ENCODE assay signal across 1 cellular context in genomic region chr1:28759257-28759656, GRCh38.
TF ChIP-seq lines count a peak whose summit lies in the region.

No MANE protein-coding gene starts in this region.

TF ChIP-seq in GM12878, 131 proteins besides CTCF, POLR2A, EP300 and RAD21:
- TF ChIP-seq GABPA (IDR thresholded peaks at IDR 0.05; ENCODE audit: low read depth) (no peak), BCL3 (IDR thresholded peaks at IDR 0.05; ENCODE audit: borderline replicate concordance, insufficient read depth, low read depth, low read length, poor library complexity, severe bottlenecking) (no peak), MXI1 (IDR thresholded peaks at IDR 0.05; ENCODE audit: low read depth, low read length) (no peak), SIX5 (IDR thresholded peaks at IDR 0.05; ENCODE audit: low read depth, low read length, severe bottlenecking) (no peak), SPI1 (IDR thresholded peaks at IDR 0.05; ENCODE audit: borderline replicate concordance, insufficient read depth, low read depth, low read length) (no peak), SKIL (IDR thresholded peaks at IDR 0.05; ENCODE audit: low read depth, poor library complexity, severe bottlenecking) (no peak), NR2F1 (conservative IDR thresholded peaks at IDR 0.05) (no peak)
- TF ChIP-seq, protein P1, sequence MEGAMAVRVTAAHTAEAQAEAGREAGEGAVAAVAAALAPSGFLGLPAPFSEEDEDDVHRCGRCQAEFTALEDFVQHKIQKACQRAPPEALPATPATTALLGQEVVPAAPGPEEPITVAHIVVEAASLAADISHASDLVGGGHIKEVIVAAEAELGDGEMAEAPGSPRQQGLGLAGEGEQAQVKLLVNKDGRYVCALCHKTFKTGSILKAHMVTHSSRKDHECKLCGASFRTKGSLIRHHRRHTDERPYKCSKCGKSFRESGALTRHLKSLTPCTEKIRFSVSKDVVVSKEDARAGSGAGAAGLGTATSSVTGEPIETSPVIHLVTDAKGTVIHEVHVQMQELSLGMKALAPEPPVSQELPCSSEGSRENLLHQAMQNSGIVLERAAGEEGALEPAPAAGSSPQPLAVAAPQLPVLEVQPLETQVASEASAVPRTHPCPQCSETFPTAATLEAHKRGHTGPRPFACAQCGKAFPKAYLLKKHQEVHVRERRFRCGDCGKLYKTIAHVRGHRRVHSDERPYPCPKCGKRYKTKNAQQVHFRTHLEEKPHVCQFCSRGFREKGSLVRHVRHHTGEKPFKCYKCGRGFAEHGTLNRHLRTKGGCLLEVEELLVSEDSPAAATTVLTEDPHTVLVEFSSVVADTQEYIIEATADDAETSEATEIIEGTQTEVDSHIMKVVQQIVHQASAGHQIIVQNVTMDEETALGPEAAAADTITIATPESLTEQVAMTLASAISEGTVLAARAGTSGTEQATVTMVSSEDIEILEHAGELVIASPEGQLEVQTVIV (IDR thresholded peaks at IDR 0.05; ENCODE audit: borderline replicate concordance, partially characterized antibody), result no peak
